Comparison of ENCODE assay signal across 10 cellular contexts in genomic region chr18:71784777-71785176, GRCh38.
DNase-seq lines count a peak whose midpoint lies in the region; ATAC-seq and TF ChIP-seq lines count a peak whose summit lies in the region.
"Had no signal": no experiment of that assay in that cellular context is flagged by ENCODE, and none has a peak within 500 bp of the region (broad histone marks: within the 10 kb centered on the region; RNA-seq: fewer than 3 reads in every experiment).

No MANE protein-coding gene starts in this region.

- H3K79me2 ChIP-seq in Loucy (ENCODE audit: insufficient read depth, low read length) = no peaks in the 10 kb centered on the region

- no peaks in the 10 kb centered on the region for H3K9me3 ChIP-seq in Loucy (ENCODE audit: insufficient read depth, low read depth, low read length)
- no peaks in the 10 kb centered on the region for H3K9me3 ChIP-seq in MG63
- no peaks in the 10 kb centered on the region for H3K9me3 ChIP-seq in left lung
- no peaks in the 10 kb centered on the region for H3K9me3 ChIP-seq in tibial nerve

- H3K4me3 ChIP-seq in Loucy (ENCODE audit: low read length, poor library complexity, severe bottlenecking) = no peak overlapping the region
- no peak overlapping the region for H3K4me3 ChIP-seq in dorsolateral prefrontal cortex
- no peak overlapping the region for H3K4me3 ChIP-seq in MG63
- no peak overlapping the region for H3K4me3 ChIP-seq in left lung
- no peak overlapping the region for H3K4me3 ChIP-seq in tibial nerve

- no peak for TF ChIP-seq POLR2A in tibial nerve (IDR thresholded peaks at IDR 0.05)

- H3K4me1 ChIP-seq in Loucy (ENCODE audit: insufficient read depth, low read length, poor library complexity, severe bottlenecking) = no peaks in the 10 kb centered on the region
- H3K4me1 ChIP-seq in left lung = no peaks in the 10 kb centered on the region
- H3K4me1 ChIP-seq in tibial nerve = no peaks in the 10 kb centered on the region

- H3K36me3 ChIP-seq in Loucy (ENCODE audit: insufficient read depth, low read length) (no peaks in the 10 kb centered on the region), MG63 (no peaks in the 10 kb centered on the region), left lung (no peaks in the 10 kb centered on the region), tibial nerve (no peaks in the 10 kb centered on the region)

- H2AFZ ChIP-seq in Loucy (ENCODE audit: low read length) = no peak overlapping the region

- no peak overlapping the region for H3K9ac ChIP-seq in Loucy (ENCODE audit: low read depth, low read length, poor library complexity, severe bottlenecking)

- no peaks in the 10 kb centered on the region for H3K27me3 ChIP-seq in Loucy (ENCODE audit: insufficient read depth, low read length, poor library complexity, severe bottlenecking)
- peaks cover 0 to 2% (median 0%) of the 10 kb centered on the region in 45 donors for H3K27me3 ChIP-seq in dorsolateral prefrontal cortex
- H3K27me3 ChIP-seq in MG63 = no peaks in the 10 kb centered on the region
- no peaks in the 10 kb centered on the region for H3K27me3 ChIP-seq in left lung
- no peaks in the 10 kb centered on the region for H3K27me3 ChIP-seq in tibial nerve

- H3K4me2 ChIP-seq in Loucy (ENCODE audit: low read depth, low read length, poor library complexity, severe bottlenecking) = no peak overlapping the region

- H3F3A ChIP-seq in Loucy (ENCODE audit: low read depth) = no peaks in the 10 kb centered on the region

- no peak for TF ChIP-seq EP300 in tibial nerve (IDR thresholded peaks at IDR 0.05)

- H3K27ac ChIP-seq in dorsolateral prefrontal cortex (no peak overlapping the region), left lung (no peak overlapping the region), tibial nerve (no peak overlapping the region)

- no peaks in the 10 kb centered on the region for H4K20me1 ChIP-seq in Loucy (ENCODE audit: insufficient read depth, low read length, poor library complexity, severe bottlenecking)

- peak; percentile 92 for ATAC-seq in GM18868 (IDR thresholded peaks at IDR 0.05; ENCODE audit: unreplicated experiment)
- no peak for ATAC-seq in left lung

- in situ Hi-C loops in ACHN (cut with HindIII; ENCODE audit: low pct_ligation_motif_present, low pct_unique_long_range_greater_than_20kb, low sequenced_read_pairs) = no loop called here

- 77 to 79% methylated on average over 4 of the region's 4 CpGs for WGBS in tibial nerve, 2 donors

- peak; percentile 73 for TF ChIP-seq CTCF in Loucy (conservative IDR thresholded peaks at IDR 0.05; ENCODE audit: low read length)
- peak in 36 of 56 donors; percentile 10 to 56 (median 31) for TF ChIP-seq CTCF in dorsolateral prefrontal cortex (IDR thresholded peaks at IDR 0.05 in 54 of 56, conservative IDR thresholded peaks at IDR 0.05 in 2 of 56; ENCODE audit: low read depth in 1 of 56, partially characterized antibody in 56 of 56)
- TF ChIP-seq CTCF in left lung (IDR thresholded peaks at IDR 0.05) = peak in 1 of 2 donors; percentile 13
- TF ChIP-seq CTCF in tibial nerve (IDR thresholded peaks at IDR 0.05) = no peak

- H3K9me2 ChIP-seq in Loucy (replicated peaks; ENCODE audit: low read depth, low read length) = no peaks in the 10 kb centered on the region

- DNase-seq in ACHN = peak; percentile 9
- no peak for DNase-seq in dorsolateral prefrontal cortex
- DNase-seq in DMS79 treated with DMSO at 0.1 percent for 48 hours (lab: John Stamatoyannopoulos, UW) = no peak
- no peak for DNase-seq in MG63
- no peak for DNase-seq in left lung
- no peak for DNase-seq in tibial nerve (ENCODE audit: low spot score in 2 of 2)
- DNase-seq: cortex of kidney, naive B cell had no signal

- intact Hi-C loops in dorsolateral prefrontal cortex (cut with DNase I) (no loop called here), left lung (cut with DNase I) (no loop called here)

Comparison
In these comparisons a context has a peak if more than half of its experiments do, and no peak if none do; other contexts are left out.
1. CTCF ChIP-seq: peak in Loucy (single experiment) and dorsolateral prefrontal cortex (36 of 56); none in tibial nerve (0 of 5).